14 cellular contexts compared by ENCODE assay signal in genomic region chr7:13745530-13745929, GRCh38.
DNase-seq lines count a peak whose midpoint lies in the region; FAIRE-seq and TF ChIP-seq lines count a peak whose summit lies in the region.
"Had no signal": no experiment of that assay in that cellular context is flagged by ENCODE, and none has a peak within 500 bp of the region (broad histone marks: within the 10 kb centered on the region; RNA-seq: fewer than 3 reads in every experiment).

No MANE protein-coding gene starts in this region.

- H3K27me3 Mint-ChIP-seq in glutamatergic neuron (ENCODE audit: unreplicated experiment), result peaks cover 2% of the 10 kb centered on the region

- TF ChIP-seq CTCF in glutamatergic neuron (IDR thresholded peaks at IDR 0.05; ENCODE audit: partially characterized antibody, unreplicated experiment), result no peak

- DNase-seq in H54 (ENCODE audit: insufficient read length, low spot score) (no peak), NCI-H146 (lab: John Stamatoyannopoulos, UW) (peak; percentile 39), NCI-H748 treated with DMSO at 0.1 percent for 48 hours (lab: John Stamatoyannopoulos, UW) (peak; percentile 45), glutamatergic neuron (no peak), ecto neural progenitor cell (ENCODE audit: low spot score) (no peak), cerebellum (ENCODE audit: low spot score) (no peak), mucosa of gallbladder (ENCODE audit: low spot score) (no peak)
- DNase-seq: Calu3; CD4-positive, alpha-beta memory T cell; Kasumi-1; MG63; NCI-H1048; NCI-H774 had no signal

- no peaks in the 10 kb centered on the region for H3K36me3 Mint-ChIP-seq in glutamatergic neuron (ENCODE audit: unreplicated experiment)
- H3K36me3 Mint-ChIP-seq: CD4-positive, alpha-beta memory T cell had no signal

- peaks cover 45% of the 10 kb centered on the region for H3K4me1 Mint-ChIP-seq in glutamatergic neuron (ENCODE audit: low read depth, unreplicated experiment)
- H3K4me1 Mint-ChIP-seq: CD4-positive, alpha-beta memory T cell had no signal

- no peaks in the 10 kb centered on the region for H3K9me3 Mint-ChIP-seq in glutamatergic neuron (ENCODE audit: unreplicated experiment)
- H3K9me3 Mint-ChIP-seq: CD4-positive, alpha-beta memory T cell had no signal

- FAIRE-seq in H54 (lab: Jason Lieb, UNC), result peak; percentile 38
- FAIRE-seq: GM12892 had no signal

- H3K4me3 Mint-ChIP-seq in glutamatergic neuron (ENCODE audit: unreplicated experiment), result no peak overlapping the region
- H3K4me3 Mint-ChIP-seq: CD4-positive, alpha-beta memory T cell had no signal

- H3K27ac Mint-ChIP-seq in glutamatergic neuron (ENCODE audit: unreplicated experiment), result peak overlapping the region; percentile 28
- H3K27ac Mint-ChIP-seq: CD4-positive, alpha-beta memory T cell had no signal

- TF ChIP-seq POLR2A in H54 (IDR thresholded peaks at IDR 0.05; ENCODE audit: low read depth, low read length), result no peak

Comparison
In these comparisons a context has a peak if more than half of its experiments do, and no peak if none do; other contexts are left out.
1. DNase-seq: peak in NCI-H146 (single experiment) and NCI-H748 treated with DMSO at 0.1 percent for 48 hours (single experiment); none in H54 (single experiment), glutamatergic neuron (single experiment), ecto neural progenitor cell (single experiment), cerebellum (single experiment) and mucosa of gallbladder (single experiment).